ENCODE assay signal across 21 cellular contexts in genomic region chr21:42473495-42474042, GRCh38. TPM values are rescaled to one million over a fixed set of nuclear protein-coding genes. Genes with fewer than 3 reads are reported as not detected.
DNase-seq lines count a peak whose midpoint lies in the region; ATAC-seq and TF ChIP-seq lines count a peak whose summit lies in the region.
"Had no signal": no experiment of that assay in that cellular context is flagged by ENCODE, and none has a peak within 500 bp of the region (broad histone marks: within the 10 kb centered on the region; RNA-seq: fewer than 3 reads in every experiment).

No MANE protein-coding gene starts in this region.

- H3K27me3 ChIP-seq in HCT116 (ENCODE audit: insufficient read depth, low read length) (no peaks in the 10 kb centered on the region), RWPE2 (ENCODE audit: insufficient read depth, poor library complexity, severe bottlenecking) (no peaks in the 10 kb centered on the region)
- H3K27me3 ChIP-seq: ascending aorta, BE2C, neutrophil had no signal

- H2AFZ ChIP-seq in HCT116 (ENCODE audit: low read depth, low read length, poor library complexity, severe bottlenecking), result peak overlapping the region; percentile 66
- H2AFZ ChIP-seq: GM23248 had no signal

- no peak for TF ChIP-seq POLR2A in HCT116 (IDR thresholded peaks at IDR 0.05; ENCODE audit: borderline replicate concordance, extremely low read depth, insufficient read depth, insufficient read length)

- H3K9me3 ChIP-seq in HCT116 (ENCODE audit: control insufficient read depth in 1 of 2, insufficient read depth in 1 of 2, low read depth in 1 of 2, low read length in 2 of 2) (no peaks in the 10 kb centered on the region), RWPE2 (ENCODE audit: severe bottlenecking) (no peaks in the 10 kb centered on the region)
- H3K9me3 ChIP-seq: ascending aorta, BE2C, neutrophil, tibial artery had no signal

- H3K9me2 ChIP-seq in HCT116 (ENCODE audit: insufficient read depth), result no peaks in the 10 kb centered on the region

- H3K4me1 ChIP-seq in HCT116 (ENCODE audit: control insufficient read depth in 1 of 2, insufficient read depth in 2 of 2, low read length in 2 of 2) (peaks cover 12 to 19% of the 10 kb centered on the region in 2 experiments), RWPE2 (ENCODE audit: insufficient read depth, poor library complexity, severe bottlenecking) (peaks cover 16% of the 10 kb centered on the region)
- H3K4me1 ChIP-seq: ascending aorta, BE2C, tibial artery had no signal

- CTCF ChIA-PET in HCT116 (lab: Charles Lee), result interaction anchor here (1.1 kb wide), 1 partner anchor 164 kb away, joined by 3 read pairs; no protein-coding TSS in a partner anchor

- TF ChIP-seq CTCF in HCT116 (IDR thresholded peaks at IDR 0.05 in 2 of 3, conservative IDR thresholded peaks at IDR 0.05 in 1 of 3; ENCODE audit: borderline replicate concordance in 1 of 3, insufficient read depth in 1 of 3, low read depth in 2 of 3, low read length in 2 of 3) (no peak), RWPE2 (IDR thresholded peaks at IDR 0.05; ENCODE audit: poor library complexity, severe bottlenecking) (no peak), epithelial cell of proximal tubule (conservative IDR thresholded peaks at IDR 0.05; ENCODE audit: low read depth, low read length) (no peak)

- intact Hi-C loops in HCT116 (cut with micrococcal nuclease) (no loop called here), sciatic nerve (cut with DNase I) (no loop called here)

- DNase-seq in HCT116 (ENCODE audit: low read depth, low spot score) (no peak), RWPE2 (ENCODE audit: low spot score) (no peak), epithelial cell of proximal tubule (ENCODE audit: low read depth) (no peak), sciatic nerve (ENCODE audit: low spot score) (peak; percentile 49), middle frontal gyrus (ENCODE audit: extremely low spot score, low spot score) (no peak), iPS-NIHi7 (ENCODE audit: extremely low spot score) (no peak), kidney tubule cell (ENCODE audit: low spot score) (no peak)
- DNase-seq: activated CD4-positive, alpha-beta T cell treated with anti-CD3 and anti-CD28 coated beads, Interleukin-2, amount 50 U/mL, for 1 hour; activated naive CD4-positive, alpha-beta T cell treated with anti-CD3 and anti-CD28 coated beads, Interleukin-2, amount 10 ng/mL, durations not matched to agents 7 days and 5 days; activated T-cell treated with anti-CD3 and anti-CD28 coated beads for 4 hours; NCI-H1417 treated with DMSO at 0.1 percent for 48 hours; NCI-H526; SHP77; stimulated activated naive CD4-positive, alpha-beta T cell treated with Interleukin-2 at 50 U/mL for 16 hours had no signal

- POLR2A ChIA-PET in HCT116 (lab: Charles Lee), result no interaction called here

- H3K79me2 ChIP-seq in HCT116 (ENCODE audit: insufficient read depth, low read length), result no peaks in the 10 kb centered on the region

- H3K9ac ChIP-seq in HCT116 (ENCODE audit: low read length), result peak overlapping the region; percentile 43
- H3K9ac ChIP-seq: GM23248 had no signal

- ATAC-seq in HCT116 (0 out of 2 replicates have a peak, but pooled peaks have one; percentile 6), RWPE2 (ENCODE audit: low read depth) (no peak), sciatic nerve (no peak), HG02642 (IDR thresholded peaks at IDR 0.05; ENCODE audit: poor library complexity, unreplicated experiment) (no peak)

- H4K20me1 ChIP-seq in HCT116 (ENCODE audit: insufficient read depth), result no peaks in the 10 kb centered on the region

- H3K27ac ChIP-seq in HCT116 (ENCODE audit: low read depth, low read length) (peak overlapping the region; percentile 42), RWPE2 (ENCODE audit: poor library complexity, severe bottlenecking) (peak overlapping the region; percentile 54)
- H3K27ac ChIP-seq: ascending aorta, GM23248, neutrophil, tibial artery had no signal

- H3K4me3 ChIP-seq in HCT116 (replicated peaks in 1 of 2; ENCODE audit: low read depth in 1 of 2, low read length in 2 of 2) (peak overlapping the region in 1 of 2 experiments; percentile 41; a peak in 3 of 4 replicates), RWPE2 (ENCODE audit: severe bottlenecking) (no peak overlapping the region), epithelial cell of proximal tubule (ENCODE audit: low read depth, low read length) (peak overlapping the region; percentile 23)
- H3K4me3 ChIP-seq: ascending aorta, GM23248, tibial artery had no signal

- no TSS peak for BruUV-seq in HCT116 (replicated peaks; lab: Mats Ljungman, UMichigan)

- TF ChIP-seq RAD21 in HCT116 (IDR thresholded peaks at IDR 0.05; ENCODE audit: low read depth), result no peak

- H3K4me2 ChIP-seq in HCT116 (ENCODE audit: low read length), result peak overlapping the region; percentile 84

- no peaks in the 10 kb centered on the region for H3K36me3 ChIP-seq in HCT116 (ENCODE audit: control insufficient read depth in 1 of 2, insufficient read depth in 2 of 2, low read length in 2 of 2)
- H3K36me3 ChIP-seq in RWPE2 (ENCODE audit: low read depth), result no peaks in the 10 kb centered on the region
- H3K36me3 ChIP-seq: ascending aorta, BE2C, neutrophil, tibial artery had no signal

- RAD21 ChIA-PET in HCT116 (lab: Charles Lee; ENCODE audit: low non-redundant PET in 1 of 2, low total read pairs in 2 of 2, uncharacterized antibody in 2 of 2, unreplicated experiment in 2 of 2), result no interaction called here

TF ChIP-seq in HCT116, 20 proteins besides CTCF, POLR2A, EP300 and RAD21:
- no peak for TF ChIP-seq CEBPB (IDR thresholded peaks at IDR 0.05; ENCODE audit: low read depth)
- no peak for TF ChIP-seq ATF3 (IDR thresholded peaks at IDR 0.05)
- no peak for TF ChIP-seq REST (IDR thresholded peaks at IDR 0.05; ENCODE audit: low read depth)
- TF ChIP-seq POLR2AphosphoS5 (IDR thresholded peaks at IDR 0.05; ENCODE audit: low read depth, low read length), result no peak
- no peak for TF ChIP-seq CBX3 (IDR thresholded peaks at IDR 0.05; ENCODE audit: low read depth)
- no peak for TF ChIP-seq ZNF274 (IDR thresholded peaks at IDR 0.05; ENCODE audit: low read depth, low read length)
- TF ChIP-seq ZFX (IDR thresholded peaks at IDR 0.05), result no peak
TF ChIP-seq in HCT116: peak in this region for 0.

RNA-seq across cellular contexts. Expression of gene RSPH1, which starts 22.5 kb away (rescaled TPM):
- 1.5 TPM for total RNA-seq in HCT116 (2021; ENCODE audit: unreplicated experiment)
- polyA plus RNA-seq in HCT116 (2012), result 0.65 and 0.87 TPM in 2 replicates
- 1.8 TPM in 1 of 2 replicates, not detected in the other for total RNA-seq in epithelial cell of proximal tubule
- total RNA-seq in sciatic nerve, result 0.58 TPM
- total RNA-seq: ascending aorta, fibroblast of villous mesenchyme had no signal
- polyA plus RNA-seq: GM23248 had no signal

RNA-seq across cellular contexts. Expression of gene SLC37A1, which starts 40.1 kb away (rescaled TPM):
- total RNA-seq in HCT116 (2021; ENCODE audit: unreplicated experiment) (15.0 TPM), epithelial cell of proximal tubule (16.4 and 21.7 TPM in 2 replicates), sciatic nerve (7.4 TPM)
- polyA plus RNA-seq in HCT116 (2012), result 12.5 and 12.9 TPM in 2 replicates
- total RNA-seq: GM23248 had no signal
- polyA plus RNA-seq: GM23248 had no signal
